ENCODE assay signal across 8 cellular contexts in the genomic region with DNA sequence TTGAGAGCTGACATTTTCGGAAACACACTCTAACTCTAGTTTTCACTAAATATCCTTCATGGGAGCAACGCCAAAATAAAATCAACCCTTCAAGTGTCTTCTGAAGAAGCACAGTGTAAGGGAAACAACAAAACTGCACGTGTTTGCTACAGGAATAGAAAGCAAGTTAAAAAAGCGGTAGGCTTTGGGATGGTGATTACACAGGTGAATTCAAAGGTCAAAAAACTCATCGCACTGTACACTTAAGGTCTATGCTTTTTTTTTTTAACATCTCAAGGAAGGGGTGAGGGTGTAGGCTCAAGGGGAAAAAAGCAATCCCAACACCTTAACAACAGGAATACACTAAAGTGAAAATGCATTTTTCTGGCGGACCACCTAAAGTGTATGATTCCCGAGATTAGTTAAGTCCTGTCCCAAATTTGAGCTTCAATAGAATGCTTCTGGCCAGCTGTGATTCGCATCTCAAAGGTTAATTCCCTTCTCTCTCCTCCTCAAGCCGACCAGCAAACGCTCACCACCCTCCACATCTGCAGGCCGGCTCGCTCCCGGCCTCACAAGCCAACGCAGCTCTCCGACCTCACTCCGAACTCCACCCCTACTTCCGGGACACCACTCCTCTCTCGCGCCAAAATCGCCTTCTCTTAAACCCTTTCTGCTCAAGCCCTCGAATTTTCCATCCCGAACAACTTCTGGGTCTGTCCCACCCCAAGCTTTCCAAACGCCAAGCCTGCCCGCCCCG. TPM values are rescaled to one million over a fixed set of nuclear protein-coding genes. Genes with fewer than 3 reads are reported as not detected.
DNase-seq lines count a peak whose midpoint lies in the region; ATAC-seq and TF ChIP-seq lines count a peak whose summit lies in the region.

No MANE protein-coding gene starts in this region.

- TF ChIP-seq CTCF in GM20000 (IDR thresholded peaks at IDR 0.05; ENCODE audit: extremely low read depth, missing control alignments) (no peak), Peyer's patch (IDR thresholded peaks at IDR 0.05) (no peak)

- no peaks in the 10 kb centered on the region for H3K9me3 ChIP-seq in Peyer's patch

- H3K27ac ChIP-seq in Peyer's patch = peak overlapping the region; percentile 90 to 98 (median 96)

- H3K36me3 ChIP-seq in Peyer's patch = no peaks in the 10 kb centered on the region

- ATAC-seq in HG03565 (IDR thresholded peaks at IDR 0.05; ENCODE audit: unreplicated experiment) = peak; percentile 31

- no peak for TF ChIP-seq POLR2A in Peyer's patch (IDR thresholded peaks at IDR 0.05)

- peaks cover 0 to 46% (median 18%) of the 10 kb centered on the region in 4 donors for H3K4me1 ChIP-seq in Peyer's patch

- H3K27me3 ChIP-seq in Peyer's patch = no peaks in the 10 kb centered on the region

- DNase-seq in ELR (ENCODE audit: low read depth) = peak; percentile 77
- peak; percentile 71 for DNase-seq in GM20000 (ENCODE audit: low spot score)
- peak in 2 of 3 donors; percentile 69 to 78 for DNase-seq in Peyer's patch
- DNase-seq in astrocyte of the hippocampus (ENCODE audit: low read depth, low spot score) = peak; percentile 64
- DNase-seq in hypothalamus (lab: John Stamatoyannopoulos, UW) = peak in 33 of 51 donors; percentile 14 to 73 (median 38)
- DNase-seq in retina = peak; percentile 69
- DNase-seq in DMS153 (lab: John Stamatoyannopoulos, UW) = no peak

- H3K4me3 ChIP-seq in Peyer's patch = peak overlapping the region; percentile 68 to 80 (median 71)

RNA-seq across cellular contexts. Expression of gene ARGLU1, which starts 1.1 kb away (rescaled TPM):
- 100 to 1,000 TPM in 3 of 4 donors, 10 to 100 TPM in 1; 95.4 to 233 (median 126) TPM for total RNA-seq in Peyer's patch

RNA-seq across cellular contexts. Expression of gene EFNB2, which starts 31.4 kb away (rescaled TPM):
- total RNA-seq in Peyer's patch = 10 to 100 TPM in 3 of 4 donors, 1 to 10 TPM in 1; 5.8 to 38.9 (median 30.2) TPM
